In genomic region chr4:175385797-175386196, GRCh38 we compare ENCODE assay signal across 1 cellular context.
TF ChIP-seq lines count a peak whose summit lies in the region.

No MANE protein-coding gene starts in this region.

TF ChIP-seq in SK-N-SH, 30 proteins besides CTCF, POLR2A, EP300 and RAD21 (continued from another document):
- no peak for TF ChIP-seq FOXJ3 (CRISPR knock-in tag; IDR thresholded peaks at IDR 0.05)
- TF ChIP-seq TAF1 (IDR thresholded peaks at IDR 0.05; ENCODE audit: borderline replicate concordance, low read depth, low read length) = no peak
- no peak for TF ChIP-seq RFX5 (IDR thresholded peaks at IDR 0.05; ENCODE audit: low read length)
- no peak for TF ChIP-seq MXI1 (IDR thresholded peaks at IDR 0.05; ENCODE audit: low read depth, low read length)
- TF ChIP-seq USF2 (IDR thresholded peaks at IDR 0.05; ENCODE audit: borderline replicate concordance, low read depth, low read length) = no peak
- no peak for TF ChIP-seq RCOR1 (IDR thresholded peaks at IDR 0.05; ENCODE audit: low read length)
- TF ChIP-seq IRF3 (IDR thresholded peaks at IDR 0.05; ENCODE audit: low read depth, low read length) = no peak
- no peak for TF ChIP-seq MEF2A (IDR thresholded peaks at IDR 0.05; ENCODE audit: borderline replicate concordance, low read depth)
- no peak for TF ChIP-seq POLR2AphosphoS5 (IDR thresholded peaks at IDR 0.05; ENCODE audit: low read depth, low read length)
- TF ChIP-seq GABPA (IDR thresholded peaks at IDR 0.05; ENCODE audit: low read depth) = no peak
- no peak for TF ChIP-seq ZBTB33 (IDR thresholded peaks at IDR 0.05; ENCODE audit: borderline replicate concordance, low read depth)
- no peak for TF ChIP-seq GATA2 (CRISPR knock-in tag; IDR thresholded peaks at IDR 0.05)
- TF ChIP-seq TEAD4 (IDR thresholded peaks at IDR 0.05; ENCODE audit: borderline replicate concordance, insufficient read depth) = no peak
- no peak for TF ChIP-seq REST (IDR thresholded peaks at IDR 0.05; ENCODE audit: low read depth, low read length)
